In genomic region chr1:51621841-51622454, GRCh38 we compare ENCODE assay signal across 1 cellular context.
TF ChIP-seq lines count a peak whose summit lies in the region.

No MANE protein-coding gene starts in this region.

TF ChIP-seq in GM23338, 12 proteins besides CTCF, POLR2A, EP300 and RAD21:
- TF ChIP-seq REST (IDR thresholded peaks at IDR 0.05; ENCODE audit: unreplicated experiment) (no peak), EZH2 (IDR thresholded peaks at IDR 0.05; ENCODE audit: low read depth, unreplicated experiment) (no peak), POLR2AphosphoS5 (IDR thresholded peaks at IDR 0.05; ENCODE audit: low read depth) (no peak)
